ENCODE assay signal across 25 cellular contexts in the genomic region with DNA sequence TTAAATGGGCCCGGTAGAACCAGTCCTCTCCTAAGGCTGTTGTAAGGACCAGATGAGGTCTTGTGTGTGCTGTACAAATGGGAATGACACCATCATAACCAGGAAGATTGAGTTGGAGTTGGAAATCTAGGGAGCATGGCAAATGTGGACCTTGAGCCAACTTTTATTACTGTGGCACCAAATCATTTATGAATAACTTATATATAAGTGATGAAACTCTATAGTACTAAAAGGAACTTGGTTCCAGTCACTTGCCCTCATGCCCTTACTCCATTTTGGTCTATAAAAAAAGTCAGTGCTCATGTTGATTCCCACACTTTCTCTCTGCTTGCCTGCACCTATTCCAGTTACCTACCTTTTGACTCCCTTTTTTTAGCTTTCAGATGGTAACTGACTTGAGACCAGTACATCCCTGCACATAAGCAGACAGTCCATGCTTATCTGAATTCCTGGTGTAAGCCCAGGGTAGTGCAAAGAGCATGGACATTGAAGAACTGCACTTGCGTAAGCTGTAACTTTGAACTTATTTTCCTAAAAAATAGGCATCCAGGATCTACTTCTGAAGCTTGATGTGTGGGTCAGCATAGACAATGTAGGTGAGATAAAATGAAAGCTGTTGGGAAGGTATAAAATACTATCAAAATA.
DNase-seq lines count a peak whose midpoint lies in the region; ATAC-seq, FAIRE-seq and TF ChIP-seq lines count a peak whose summit lies in the region.
"Had no signal": no experiment of that assay in that cellular context is flagged by ENCODE, and none has a peak within 500 bp of the region (broad histone marks: within the 10 kb centered on the region; RNA-seq: fewer than 3 reads in every experiment).

No MANE protein-coding gene starts in this region.

- POLR2A ChIA-PET in A549 (lab: Yijun Ruan, JAX): no interaction called here
- POLR2A ChIA-PET in activated CD8-positive, alpha-beta T cell treated with anti-CD3 and anti-CD28 coated beads, Interleukin-2, amount 10 ng/mL, durations not matched to agents 7 days and 5 days (lab: Charles Lee): no interaction called here

- H3K36me3 ChIP-seq in adipocyte (ENCODE audit: control insufficient read depth, insufficient read depth, low read length, severe bottlenecking) (no peaks in the 10 kb centered on the region), mesenchymal stem cell (ENCODE audit: control insufficient read depth in 1 of 2, insufficient read depth in 2 of 2, low read depth in 1 of 2, low read length in 2 of 2) (no peaks in the 10 kb centered on the region), smooth muscle cell (ENCODE audit: low read depth) (no peaks in the 10 kb centered on the region)
- H3K36me3 ChIP-seq: BE2C, spleen had no signal

- FAIRE-seq in A549 (lab: Jason Lieb, UNC): no peak
- FAIRE-seq: bronchial epithelial cell, endometrium, G401.6 had no signal

- no peaks in the 10 kb centered on the region for H3K23me2 ChIP-seq in H9 (ENCODE audit: insufficient read length, low read depth, low read length, poor library complexity, severe bottlenecking)

- H2AK5ac ChIP-seq in mesenchymal stem cell (ENCODE audit: low read length, severe bottlenecking) (peak overlapping the region; percentile 98), H9 (ENCODE audit: insufficient read length, low read length) (no peak overlapping the region)

- H3K27ac ChIP-seq in A549 (peak overlapping the region; percentile 90 to 94), mesenchymal stem cell (ENCODE audit: low read length, poor library complexity, severe bottlenecking) (no peak overlapping the region), smooth muscle cell (ENCODE audit: low read depth) (peak overlapping the region; percentile 98), H9 (ENCODE audit: insufficient read length, low read depth, low read length) (no peak overlapping the region)
- H3K27ac ChIP-seq: spleen had no signal

- no peak overlapping the region for H3K4me3 Mint-ChIP-seq in activated CD8-positive, alpha-beta T cell treated with anti-CD3 and anti-CD28 coated beads, Interleukin-2, amount 10 ng/mL, durations not matched to agents 7 days and 5 days
- H3K4me3 Mint-ChIP-seq in H9: no peak overlapping the region
- H3K4me3 Mint-ChIP-seq: activated naive CD8-positive, alpha-beta T cell treated with anti-CD3 and anti-CD28 coated beads, Interleukin-2, amount 50 U/mL, for 24 hours; activated T-cell treated with anti-CD3 and anti-CD28 coated beads, Interleukin-2, amount 50 U/mL, for 24 hours; dendritic cell treated with granulocyte-macrophage colony-stimulating factor and Interleukin-4, amounts not matched to agents 40 ng/mL and 50 ng/mL, for 4 days; stimulated activated memory B cell treated with anti-CD40 and anti-IgM and Interleukin-4, amounts not matched to agents 10 μg/mL and 1 μg/mL and 100 μg/mL, for 72 hours; T-helper 17 cell had no signal

- H4K5ac ChIP-seq in H9 (ENCODE audit: insufficient read length, low read depth, low read length): no peak overlapping the region

- H2BK15ac ChIP-seq in mesenchymal stem cell (ENCODE audit: low read depth, poor library complexity, severe bottlenecking): no peak overlapping the region
- H2BK15ac ChIP-seq in H9 (ENCODE audit: low read depth, low read length): no peak overlapping the region

- H3K9ac ChIP-seq in adipocyte (ENCODE audit: low read length): peak overlapping the region; percentile 87
- peak overlapping the region; percentile 80 for H3K9ac ChIP-seq in mesenchymal stem cell (ENCODE audit: low read length)
- no peak overlapping the region for H3K9ac ChIP-seq in smooth muscle cell (ENCODE audit: low read depth)
- no peak overlapping the region for H3K9ac ChIP-seq in H9 (ENCODE audit: extremely low read depth, insufficient read length, low read length)

- H3K27me3 ChIP-seq in adipocyte (replicated peaks; ENCODE audit: control insufficient read depth, insufficient read depth, low read length) (no peaks in the 10 kb centered on the region), mesenchymal stem cell (ENCODE audit: control insufficient read depth in 1 of 2, insufficient read depth in 1 of 2, low read length in 2 of 2) (no peaks in the 10 kb centered on the region), smooth muscle cell (ENCODE audit: low read depth) (no peaks in the 10 kb centered on the region), H9 (ENCODE audit: insufficient read depth, low read length) (no peaks in the 10 kb centered on the region)
- H3K27me3 ChIP-seq: BE2C, spleen, testis had no signal

- H3K79me2 ChIP-seq in smooth muscle cell (ENCODE audit: low read depth) (peaks cover 7% of the 10 kb centered on the region), H9 (ENCODE audit: insufficient read depth, low read length) (no peaks in the 10 kb centered on the region; the same call in 1 of the 2 replicates)

- peak overlapping the region in 1 of 2 experiments; percentile 49 for H3K4ac ChIP-seq in mesenchymal stem cell (ENCODE audit: low read depth in 1 of 2, low read length in 2 of 2)
- no peak overlapping the region for H3K4ac ChIP-seq in H9 (ENCODE audit: low read depth, low read length)

- peaks cover 63% of the 10 kb centered on the region for H3F3A ChIP-seq in smooth muscle cell (ENCODE audit: low read depth)

- TF ChIP-seq POLR2A in A549 (IDR thresholded peaks at IDR 0.05; ENCODE audit: low read length): no peak

- H3K9me3 Mint-ChIP-seq in activated CD8-positive, alpha-beta T cell treated with anti-CD3 and anti-CD28 coated beads, Interleukin-2, amount 10 ng/mL, durations not matched to agents 7 days and 5 days (ENCODE audit: insufficient read depth): no peaks in the 10 kb centered on the region
- no peaks in the 10 kb centered on the region for H3K9me3 Mint-ChIP-seq in H9
- H3K9me3 Mint-ChIP-seq: activated naive CD8-positive, alpha-beta T cell treated with anti-CD3 and anti-CD28 coated beads, Interleukin-2, amount 50 U/mL, for 24 hours; activated T-cell treated with anti-CD3 and anti-CD28 coated beads, Interleukin-2, amount 50 U/mL, for 24 hours; dendritic cell treated with granulocyte-macrophage colony-stimulating factor and Interleukin-4, amounts not matched to agents 40 ng/mL and 50 ng/mL, for 4 days; stimulated activated memory B cell treated with anti-CD40 and anti-IgM and Interleukin-4, amounts not matched to agents 10 μg/mL and 1 μg/mL and 100 μg/mL, for 72 hours had no signal

- H2BK5ac ChIP-seq in mesenchymal stem cell (ENCODE audit: low read depth, low read length, poor library complexity, severe bottlenecking) (no peak overlapping the region), H9 (ENCODE audit: insufficient read length, low read length) (no peak overlapping the region)

- H3K4me1 Mint-ChIP-seq in activated CD8-positive, alpha-beta T cell treated with anti-CD3 and anti-CD28 coated beads, Interleukin-2, amount 10 ng/mL, durations not matched to agents 7 days and 5 days (ENCODE audit: low read depth): no peaks in the 10 kb centered on the region
- peaks cover 43 to 52% of the 10 kb centered on the region in 2 experiments for H3K4me1 Mint-ChIP-seq in H9
- H3K4me1 Mint-ChIP-seq: activated naive CD8-positive, alpha-beta T cell treated with anti-CD3 and anti-CD28 coated beads, Interleukin-2, amount 50 U/mL, for 24 hours; stimulated activated memory B cell treated with anti-CD40 and anti-IgM and Interleukin-4, amounts not matched to agents 10 μg/mL and 1 μg/mL and 100 μg/mL, for 72 hours; T-helper 17 cell had no signal

- TF ChIP-seq EP300 in A549 (IDR thresholded peaks at IDR 0.05): no peak

- ATAC-seq in A549 (no peak), GM21825 (IDR thresholded peaks at IDR 0.05; ENCODE audit: unreplicated experiment) (no peak)
- ATAC-seq in activated CD8-positive, alpha-beta T cell treated with anti-CD3 and anti-CD28 coated beads, Interleukin-2, amount 10 ng/mL, durations not matched to agents 7 days and 5 days: no peak
- ATAC-seq: activated naive CD8-positive, alpha-beta T cell treated with anti-CD3 and anti-CD28 coated beads, Interleukin-2, amount 50 U/mL, for 24 hours; stimulated activated memory B cell treated with anti-CD40 and anti-IgM and Interleukin-4, amounts not matched to agents 10 μg/mL and 1 μg/mL and 100 μg/mL, for 72 hours; T-helper 17 cell had no signal

- H2BK12ac ChIP-seq in mesenchymal stem cell (ENCODE audit: low read length in 2 of 2) (peak overlapping the region; percentile 59 to 63), H9 (ENCODE audit: insufficient read length, low read depth, low read length) (no peak overlapping the region)

- H3K4me2 ChIP-seq in A549 (no peak overlapping the region), mesenchymal stem cell (ENCODE audit: low read length, poor library complexity, severe bottlenecking) (no peak overlapping the region), smooth muscle cell (peak overlapping the region; percentile 6), H9 (ENCODE audit: insufficient read depth, insufficient read length, low read length) (no peak overlapping the region)

- no peak overlapping the region for H3T11ph ChIP-seq in H9 (ENCODE audit: low read length)

- H3K27ac Mint-ChIP-seq in activated CD8-positive, alpha-beta T cell treated with anti-CD3 and anti-CD28 coated beads, Interleukin-2, amount 10 ng/mL, durations not matched to agents 7 days and 5 days: no peak overlapping the region
- H3K27ac Mint-ChIP-seq in H9: no peak overlapping the region
- H3K27ac Mint-ChIP-seq: activated naive CD8-positive, alpha-beta T cell treated with anti-CD3 and anti-CD28 coated beads, Interleukin-2, amount 50 U/mL, for 24 hours; activated T-cell treated with anti-CD3 and anti-CD28 coated beads, Interleukin-2, amount 50 U/mL, for 24 hours; dendritic cell treated with granulocyte-macrophage colony-stimulating factor and Interleukin-4, amounts not matched to agents 40 ng/mL and 50 ng/mL, for 4 days; stimulated activated memory B cell treated with anti-CD40 and anti-IgM and Interleukin-4, amounts not matched to agents 10 μg/mL and 1 μg/mL and 100 μg/mL, for 72 hours; T-helper 17 cell had no signal

- H4K20me1 ChIP-seq in smooth muscle cell (ENCODE audit: low read depth) (no peaks in the 10 kb centered on the region), H9 (ENCODE audit: control insufficient read depth, insufficient read depth, insufficient read length) (no peaks in the 10 kb centered on the region)

- no peak overlapping the region for H3K23ac ChIP-seq in mesenchymal stem cell (ENCODE audit: low read length in 2 of 2)
- no peak overlapping the region for H3K23ac ChIP-seq in H9 (ENCODE audit: insufficient read length, low read depth, low read length)

- no peaks in the 10 kb centered on the region for H3K36me3 Mint-ChIP-seq in activated CD8-positive, alpha-beta T cell treated with anti-CD3 and anti-CD28 coated beads, Interleukin-2, amount 10 ng/mL, durations not matched to agents 7 days and 5 days (ENCODE audit: low read depth)
- H3K36me3 Mint-ChIP-seq in H9 (ENCODE audit: insufficient read depth in 1 of 3, low read depth in 3 of 3): peaks cover 0 to 3% (median 0%) of the 10 kb centered on the region in 3 experiments; a peak in 3 of 7 replicates
- H3K36me3 Mint-ChIP-seq: stimulated activated memory B cell treated with anti-CD40 and anti-IgM and Interleukin-4, amounts not matched to agents 10 μg/mL and 1 μg/mL and 100 μg/mL, for 72 hours had no signal

- H2AFZ ChIP-seq in mesenchymal stem cell (ENCODE audit: low read depth, low read length) (no peak overlapping the region), smooth muscle cell (ENCODE audit: low read depth) (no peak overlapping the region), H9 (ENCODE audit: low read length) (no peak overlapping the region)

- H3K9me3 ChIP-seq in A549: no peaks in the 10 kb centered on the region
- no peaks in the 10 kb centered on the region for H3K9me3 ChIP-seq in adipocyte (ENCODE audit: control insufficient read depth, low read length)
- no peaks in the 10 kb centered on the region for H3K9me3 ChIP-seq in mesenchymal stem cell (ENCODE audit: control insufficient read depth, low read length)
- no peaks in the 10 kb centered on the region for H3K9me3 ChIP-seq in smooth muscle cell (replicated peaks; ENCODE audit: low read depth)
- no peaks in the 10 kb centered on the region for H3K9me3 ChIP-seq in H9 (ENCODE audit: control insufficient read depth, low read depth, low read length)
- H3K9me3 ChIP-seq: BE2C, spleen, testis had no signal

- H3K56ac ChIP-seq in H9 (ENCODE audit: insufficient read length, low read depth, low read length): no peak overlapping the region

- H4K91ac ChIP-seq in mesenchymal stem cell (ENCODE audit: low read length) (no peak overlapping the region), H9 (ENCODE audit: insufficient read length, low read depth, low read length) (no peak overlapping the region)

- H3K79me1 ChIP-seq in mesenchymal stem cell (replicated peaks; ENCODE audit: low read length, poor library complexity, severe bottlenecking): peaks cover 7% of the 10 kb centered on the region
- H3K79me1 ChIP-seq in H9 (ENCODE audit: insufficient read depth, low read depth, low read length, poor library complexity, severe bottlenecking): peaks cover 6% of the 10 kb centered on the region

- no peak overlapping the region for H2BK120ac ChIP-seq in mesenchymal stem cell (ENCODE audit: low read depth, low read length)
- H2BK120ac ChIP-seq in H9 (ENCODE audit: low read depth, low read length, poor library complexity, severe bottlenecking): no peak overlapping the region

- H3K14ac ChIP-seq in mesenchymal stem cell (ENCODE audit: low read length in 2 of 2) (peak overlapping the region in 1 of 2 experiments; percentile 32), H9 (ENCODE audit: insufficient read depth, low read length) (no peak overlapping the region)

- H3K18ac ChIP-seq in mesenchymal stem cell (ENCODE audit: low read depth in 1 of 2, low read length in 2 of 2) (no peak overlapping the region), H9 (ENCODE audit: insufficient read length, low read depth, low read length) (no peak overlapping the region)

- no peak overlapping the region for H4K8ac ChIP-seq in mesenchymal stem cell (ENCODE audit: low read length)
- H4K8ac ChIP-seq in H9 (replicated peaks; ENCODE audit: insufficient read length, low read depth, low read length): no peak overlapping the region

- H3K4me1 ChIP-seq in A549 (peaks cover 97% of the 10 kb centered on the region), adipocyte (ENCODE audit: control insufficient read depth, insufficient read depth, low read length) (peaks cover 89% of the 10 kb centered on the region), mesenchymal stem cell (ENCODE audit: control insufficient read depth, insufficient read depth, low read depth, low read length) (peaks cover 16% of the 10 kb centered on the region), smooth muscle cell (ENCODE audit: low read depth) (peaks cover 62% of the 10 kb centered on the region), H9 (ENCODE audit: insufficient read depth, low read length) (no peaks in the 10 kb centered on the region; the same call in 1 of the 2 replicates)

- TF ChIP-seq CTCF in A549 (IDR thresholded peaks at IDR 0.05) (no peak), smooth muscle cell (IDR thresholded peaks at IDR 0.05; ENCODE audit: borderline replicate concordance, insufficient read depth, poor library complexity, severe bottlenecking) (no peak), H9 (conservative IDR thresholded peaks at IDR 0.05) (no peak)

- CTCF ChIA-PET in A549 (lab: Yijun Ruan, JAX): interaction anchor here (1.5 kb wide), 1 partner anchor 18 kb away, joined by 7 read pairs; no protein-coding TSS in a partner anchor
- CTCF ChIA-PET in activated CD8-positive, alpha-beta T cell treated with anti-CD3 and anti-CD28 coated beads, Interleukin-2, amount 10 ng/mL, durations not matched to agents 7 days and 5 days (lab: Charles Lee): no interaction called here

- no peak overlapping the region for H2BK20ac ChIP-seq in H9 (ENCODE audit: low read depth, low read length, poor library complexity, severe bottlenecking)

- no peak for TF ChIP-seq RAD21 in A549 (conservative IDR thresholded peaks at IDR 0.05 in 1 of 2, IDR thresholded peaks at IDR 0.05 in 1 of 2)

- DNase-seq in A549 (ENCODE audit: low read depth in 1 of 2, low spot score in 1 of 2) (no peak), adipocyte (ENCODE audit: low read depth) (no peak), mesenchymal stem cell (no peak), smooth muscle cell (lab: John Stamatoyannopoulos, UW; ENCODE audit: unreplicated experiment) (no peak), H9 (no peak), SKM-1 treated with dmso at 0.1 percent for 144 hours (lab: John Stamatoyannopoulos, UW; ENCODE audit: unreplicated experiment) (no peak)
- no peak for DNase-seq in activated CD8-positive, alpha-beta T cell treated with anti-CD3 and anti-CD28 coated beads, Interleukin-2, amount 10 ng/mL, durations not matched to agents 7 days and 5 days
- DNase-seq: activated gamma-delta T cell treated with Interleukin-2 at 50 U/mL for 16 hours; activated naive CD8-positive, alpha-beta T cell treated with anti-CD3 and anti-CD28 coated beads, Interleukin-2, amount 50 U/mL, for 24 hours; activated T-cell treated with anti-CD3 and anti-CD28 coated beads, Interleukin-2, amount 50 U/mL, for 24 hours; BE2C; DMS53; Kasumi-1; NCI-H187; RPMI8226; spleen; stimulated activated CD4-positive, alpha-beta T cell treated with anti-CD3 and anti-CD28 coated beads, Interleukin-2, amount 100 ng/mL, for 48 hours; T-helper 17 cell; testis had no signal

- no peaks in the 10 kb centered on the region for H3K27me3 Mint-ChIP-seq in activated CD8-positive, alpha-beta T cell treated with anti-CD3 and anti-CD28 coated beads, Interleukin-2, amount 10 ng/mL, durations not matched to agents 7 days and 5 days (ENCODE audit: low read depth)
- H3K27me3 Mint-ChIP-seq in H9 (ENCODE audit: low read depth): no peaks in the 10 kb centered on the region
- H3K27me3 Mint-ChIP-seq: activated T-cell treated with anti-CD3 and anti-CD28 coated beads, Interleukin-2, amount 50 U/mL, for 24 hours; stimulated activated memory B cell treated with anti-CD40 and anti-IgM and Interleukin-4, amounts not matched to agents 10 μg/mL and 1 μg/mL and 100 μg/mL, for 72 hours; T-helper 17 cell had no signal

- WGBS in A549 (ENCODE audit: missing lambda C conversion rate): 82% methylated on average over 2 of the region's 2 CpGs
- 97% methylated on average over 2 of the region's 2 CpGs for WGBS in mesenchymal stem cell
- WGBS in smooth muscle cell (ENCODE audit: low lambda C conversion rate): 82% methylated on average over 2 of the region's 2 CpGs
- no CpG with 5 or more reads among the region's 2 CpGs for WGBS in H9 (ENCODE audit: extremely low coverage, insufficient read length, low lambda C conversion rate)

- no peak overlapping the region for H3K4me3 ChIP-seq in A549
- H3K4me3 ChIP-seq in adipocyte (ENCODE audit: low read length): peak overlapping the region; percentile 18
- no peak overlapping the region for H3K4me3 ChIP-seq in mesenchymal stem cell (ENCODE audit: insufficient read depth in 1 of 2, low read depth in 1 of 2, low read length in 2 of 2)
- H3K4me3 ChIP-seq in smooth muscle cell: no peak overlapping the region
- H3K4me3 ChIP-seq: spleen, testis had no signal

Comparison
In these comparisons a context has a peak if more than half of its experiments do, and no peak if none do; other contexts are left out.
1. H3K27ac ChIP-seq: peak in A549 (2 of 2) and smooth muscle cell (single experiment); none in mesenchymal stem cell (single experiment) and H9 (single experiment).
2. H3K9ac ChIP-seq: peak in adipocyte (single experiment) and mesenchymal stem cell (single experiment); none in smooth muscle cell (single experiment) and H9 (single experiment).